ENCODE assay signal across 9 cellular contexts in the genomic region with DNA sequence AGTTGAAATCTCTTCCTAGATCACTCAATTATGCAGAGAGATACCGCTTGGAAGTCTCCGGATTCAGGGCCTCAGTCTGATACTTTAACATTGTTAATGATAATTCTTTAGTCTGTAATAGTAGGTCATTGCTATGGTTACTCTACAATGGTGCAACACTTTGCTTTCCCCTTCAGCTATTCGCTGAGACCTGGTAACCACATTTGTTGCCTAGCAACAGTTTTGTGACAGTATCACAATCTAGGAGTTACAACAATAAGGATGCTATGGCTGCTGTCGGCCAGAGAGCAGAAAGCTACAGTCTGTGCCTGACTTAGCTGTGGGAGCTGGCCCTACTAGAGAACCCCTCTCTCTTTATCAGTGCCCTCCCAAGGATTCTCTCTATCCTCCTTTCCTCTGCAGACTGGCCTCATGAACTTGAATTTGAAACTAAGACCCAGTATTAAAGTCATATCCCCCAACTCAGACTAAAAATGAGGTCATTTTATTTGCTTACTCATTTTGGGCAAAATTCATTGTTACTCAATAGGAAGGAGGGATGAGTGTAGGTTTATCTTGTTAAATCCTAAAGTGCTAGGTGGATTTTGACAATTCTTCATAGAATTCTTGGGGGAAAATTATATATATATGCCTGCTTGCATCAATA. TPM values are rescaled to one million over a fixed set of nuclear protein-coding genes. Genes with fewer than 3 reads are reported as not detected.
DNase-seq lines count a peak whose midpoint lies in the region; ATAC-seq, FAIRE-seq and TF ChIP-seq lines count a peak whose summit lies in the region.
"Had no signal": no experiment of that assay in that cellular context is flagged by ENCODE, and none has a peak within 500 bp of the region (broad histone marks: within the 10 kb centered on the region; RNA-seq: fewer than 3 reads in every experiment).

No MANE protein-coding gene starts in this region.

- H3K27me3 ChIP-seq in adipocyte (replicated peaks; ENCODE audit: control insufficient read depth, insufficient read depth, low read length) (no peaks in the 10 kb centered on the region), upper lobe of left lung (no peaks in the 10 kb centered on the region)

- H3K27ac ChIP-seq in upper lobe of left lung, result peak overlapping the region; percentile 3 to 81 (median 77)

- peaks cover 5% of the 10 kb centered on the region for H3K4me1 ChIP-seq in adipocyte (ENCODE audit: control insufficient read depth, insufficient read depth, low read length)
- peaks cover 5 to 25% (median 6%) of the 10 kb centered on the region in 4 donors for H3K4me1 ChIP-seq in upper lobe of left lung

- CTCF ChIA-PET in activated CD8-positive, alpha-beta memory T cell treated with anti-CD3 and anti-CD28 coated beads, Interleukin-2, amount 10 ng/mL, durations not matched to agents 7 days and 5 days (lab: Charles Lee), result interaction anchor here (0.9 to 2.8 kb wide), 5 partner anchors 10 to 279 kb away, joined by 3 to 12 read pairs (median 3); no protein-coding TSS in a partner anchor

- H3K36me3 Mint-ChIP-seq in activated CD8-positive, alpha-beta memory T cell treated with anti-CD3 and anti-CD28 coated beads, Interleukin-2, amount 10 ng/mL, durations not matched to agents 7 days and 5 days, result no peaks in the 10 kb centered on the region

- TF ChIP-seq POLR2A in upper lobe of left lung (IDR thresholded peaks at IDR 0.05), result no peak

- H3K27me3 Mint-ChIP-seq in activated CD8-positive, alpha-beta memory T cell treated with anti-CD3 and anti-CD28 coated beads, Interleukin-2, amount 10 ng/mL, durations not matched to agents 7 days and 5 days, result peaks cover 29% of the 10 kb centered on the region

- peak; percentile 48 for ATAC-seq in activated CD8-positive, alpha-beta memory T cell treated with anti-CD3 and anti-CD28 coated beads, Interleukin-2, amount 10 ng/mL, durations not matched to agents 7 days and 5 days
- ATAC-seq in upper lobe of left lung (ENCODE audit: low FRiP score in 2 of 2), result peak; percentile 48 to 61

- H3K27ac Mint-ChIP-seq in activated CD8-positive, alpha-beta memory T cell treated with anti-CD3 and anti-CD28 coated beads, Interleukin-2, amount 10 ng/mL, durations not matched to agents 7 days and 5 days, result no peak overlapping the region
- H3K27ac Mint-ChIP-seq: T-helper 1 cell treated with Interleukin-12 subunit alpha and Interleukin-12 subunit beta and Interleukin-4 antibody, amounts not matched to agents 30 μg/mL and 1 μg/mL, for 36 hours had no signal

- H3K9me3 Mint-ChIP-seq in activated CD8-positive, alpha-beta memory T cell treated with anti-CD3 and anti-CD28 coated beads, Interleukin-2, amount 10 ng/mL, durations not matched to agents 7 days and 5 days (ENCODE audit: low read depth), result no peaks in the 10 kb centered on the region
- H3K9me3 Mint-ChIP-seq: T-helper 1 cell treated with Interleukin-12 subunit alpha and Interleukin-12 subunit beta and Interleukin-4 antibody, amounts not matched to agents 30 μg/mL and 1 μg/mL, for 36 hours had no signal

- H3K4me3 ChIP-seq in adipocyte (ENCODE audit: low read length) (no peak overlapping the region), upper lobe of left lung (peak overlapping the region in 1 of 4 donors; percentile 72)

- peak overlapping the region; percentile 11 for H3K4me3 Mint-ChIP-seq in activated CD8-positive, alpha-beta memory T cell treated with anti-CD3 and anti-CD28 coated beads, Interleukin-2, amount 10 ng/mL, durations not matched to agents 7 days and 5 days

- DNase-seq in activated CD8-positive, alpha-beta memory T cell treated with anti-CD3 and anti-CD28 coated beads, Interleukin-2, amount 10 ng/mL, durations not matched to agents 7 days and 5 days, result no peak
- DNase-seq in activated CD8-positive, alpha-beta memory T cell treated with anti-CD3 and anti-CD28 coated beads, Interleukin-2, amount 50 U/mL, for 48 hours, result no peak
- DNase-seq in NCI-H2029 (lab: John Stamatoyannopoulos, UW) (peak; percentile 82), adipocyte (ENCODE audit: low read depth) (peak; percentile 67), upper lobe of left lung (no peak), mesenteric fat pad (ENCODE audit: low spot score) (no peak)
- no peak for DNase-seq in stimulated activated CD8-positive, alpha-beta memory T cell treated with anti-CD3 and anti-CD28 coated beads, Interleukin-4, amount 100 ng/mL, for 48 hours

- peaks cover 27% of the 10 kb centered on the region for H3K4me1 Mint-ChIP-seq in activated CD8-positive, alpha-beta memory T cell treated with anti-CD3 and anti-CD28 coated beads, Interleukin-2, amount 10 ng/mL, durations not matched to agents 7 days and 5 days

- peak; percentile 99 for FAIRE-seq in islet of Langerhans (lab: Jason Lieb, UNC)

- H3K9ac ChIP-seq in adipocyte (ENCODE audit: low read length), result no peak overlapping the region

- 68% methylated on average over 4 of the region's 4 CpGs for WGBS in upper lobe of left lung, 2 donors

- no peaks in the 10 kb centered on the region for H3K9me3 ChIP-seq in adipocyte (ENCODE audit: control insufficient read depth, low read length)
- no peaks in the 10 kb centered on the region for H3K9me3 ChIP-seq in upper lobe of left lung

- TF ChIP-seq CTCF in upper lobe of left lung (IDR thresholded peaks at IDR 0.05), result no peak

- no peaks in the 10 kb centered on the region for H3K36me3 ChIP-seq in adipocyte (ENCODE audit: control insufficient read depth, insufficient read depth, low read length, severe bottlenecking)
- no peaks in the 10 kb centered on the region for H3K36me3 ChIP-seq in upper lobe of left lung

- TF ChIP-seq EP300 in upper lobe of left lung (IDR thresholded peaks at IDR 0.05), result no peak

RNA-seq across cellular contexts. Expression of a gene that starts 39.3 kb away (rescaled TPM):
- not detected for total RNA-seq in activated CD8-positive, alpha-beta memory T cell treated with anti-CD3 and anti-CD28 coated beads, Interleukin-2, amount 10 ng/mL, durations not matched to agents 7 days and 5 days
- total RNA-seq in upper lobe of left lung, result 10 to 100 TPM in 5 of 6 donors, 1 to 10 TPM in 1; 8.9 to 70.3 (median 29.4) TPM
- total RNA-seq in mesenteric fat pad, result 71.5 TPM

RNA-seq across cellular contexts. Expression of a gene that starts 41.3 kb away (rescaled TPM):
- not detected for total RNA-seq in activated CD8-positive, alpha-beta memory T cell treated with anti-CD3 and anti-CD28 coated beads, Interleukin-2, amount 10 ng/mL, durations not matched to agents 7 days and 5 days
- total RNA-seq in upper lobe of left lung, result 10 to 100 TPM in 4 of 6 donors, 1 to 10 TPM in 2; 4.4 to 19.9 (median 11.4) TPM
- total RNA-seq in mesenteric fat pad, result 23.2 TPM

Comparison
In these comparisons a context has a peak if more than half of its experiments do, and no peak if none do; other contexts are left out.
1. DNase-seq: peak in NCI-H2029 (single experiment) and adipocyte (single experiment); none in activated CD8-positive, alpha-beta memory T cell treated with anti-CD3 and anti-CD28 coated beads, Interleukin-2, amount 10 ng/mL, durations not matched to agents 7 days and 5 days (single experiment), activated CD8-positive, alpha-beta memory T cell treated with anti-CD3 and anti-CD28 coated beads, Interleukin-2, amount 50 U/mL, for 48 hours (single experiment), upper lobe of left lung (0 of 2), stimulated activated CD8-positive, alpha-beta memory T cell treated with anti-CD3 and anti-CD28 coated beads, Interleukin-4, amount 100 ng/mL, for 48 hours (single experiment) and mesenteric fat pad (single experiment).
2. RNA of a gene that starts 39.3 kb away (total RNA-seq): 71.5 TPM in mesenteric fat pad (single experiment) and 8.9 to 70.3 TPM in upper lobe of left lung; not detected in activated CD8-positive, alpha-beta memory T cell treated with anti-CD3 and anti-CD28 coated beads, Interleukin-2, amount 10 ng/mL, durations not matched to agents 7 days and 5 days; every median in the first group is over 4 times any median in the second.
3. RNA of a gene that starts 41.3 kb away (total RNA-seq): 23.2 TPM in mesenteric fat pad (single experiment) and 4.4 to 19.9 TPM in upper lobe of left lung; not detected in activated CD8-positive, alpha-beta memory T cell treated with anti-CD3 and anti-CD28 coated beads, Interleukin-2, amount 10 ng/mL, durations not matched to agents 7 days and 5 days; every median in the first group is over 4 times any median in the second.